In genomic region chr9:99103909-99104458, GRCh38 we compare ENCODE assay signal across 8 cellular contexts. TPM values are rescaled to one million over a fixed set of nuclear protein-coding genes. Genes with fewer than 3 reads are reported as not detected.
DNase-seq lines count a peak whose midpoint lies in the region; ATAC-seq, FAIRE-seq and TF ChIP-seq lines count a peak whose summit lies in the region.

No MANE protein-coding gene starts in this region.

- H3K36me3 ChIP-seq in gastroesophageal sphincter, result no peaks in the 10 kb centered on the region

- TF ChIP-seq POLR2A in H54 (IDR thresholded peaks at IDR 0.05; ENCODE audit: low read depth, low read length), result no peak
- TF ChIP-seq POLR2A in gastroesophageal sphincter (IDR thresholded peaks at IDR 0.05), result no peak

- peak overlapping the region; percentile 92 to 97 for H3K4me3 ChIP-seq in gastroesophageal sphincter

- no peak for ATAC-seq in activated T-cell treated with anti-CD3 and anti-CD28 coated beads, Interleukin-2, amount 50 U/mL, for 4 hours
- no peak for ATAC-seq in gastroesophageal sphincter
- ATAC-seq in GM18868 (IDR thresholded peaks at IDR 0.05; ENCODE audit: unreplicated experiment), result no peak

- H3K4me1 ChIP-seq in gastroesophageal sphincter, result peaks cover 14 to 57% (median 23%) of the 10 kb centered on the region in 3 donors

- no peaks in the 10 kb centered on the region for H3K27me3 Mint-ChIP-seq in activated T-cell treated with anti-CD3 and anti-CD28 coated beads, Interleukin-2, amount 50 U/mL, for 4 hours (ENCODE audit: low read depth)

- whole genome bisulfite sequencing in gastroesophageal sphincter (ENCODE audit: low coverage in 1 of 2), 2 donors, result 1% methylated on average over 12 to 13 of the region's 14 CpGs

- H3K9me3 Mint-ChIP-seq in activated T-cell treated with anti-CD3 and anti-CD28 coated beads, Interleukin-2, amount 50 U/mL, for 4 hours, result peaks cover 3% of the 10 kb centered on the region

- no peak for FAIRE-seq in H54 (lab: Jason Lieb, UNC)

- H3K27me3 ChIP-seq in gastroesophageal sphincter, result no peaks in the 10 kb centered on the region

- peaks cover 58% of the 10 kb centered on the region for H3K4me1 Mint-ChIP-seq in activated T-cell treated with anti-CD3 and anti-CD28 coated beads, Interleukin-2, amount 50 U/mL, for 4 hours (ENCODE audit: low read depth)

- H3K4me3 Mint-ChIP-seq in activated T-cell treated with anti-CD3 and anti-CD28 coated beads, Interleukin-2, amount 50 U/mL, for 4 hours, result peak overlapping the region; percentile 93

- no peak for TF ChIP-seq EP300 in gastroesophageal sphincter (IDR thresholded peaks at IDR 0.05)

- TF ChIP-seq CTCF in gastroesophageal sphincter (IDR thresholded peaks at IDR 0.05), result no peak

- no peaks in the 10 kb centered on the region for H3K36me3 Mint-ChIP-seq in activated T-cell treated with anti-CD3 and anti-CD28 coated beads, Interleukin-2, amount 50 U/mL, for 4 hours (ENCODE audit: insufficient read depth)

- peak overlapping the region; percentile 70 to 97 (median 92) for H3K27ac ChIP-seq in gastroesophageal sphincter

- DNase-seq in H54 (ENCODE audit: insufficient read length, low spot score) (peak; percentile 40), pons (ENCODE audit: low spot score) (peak; percentile 30), DMS53 treated with DMSO at 0.1 percent for 48 hours (lab: John Stamatoyannopoulos, UW; ENCODE audit: unreplicated experiment) (no peak), NCI-H1417 (lab: John Stamatoyannopoulos, UW) (no peak), KG1 (lab: John Stamatoyannopoulos, UW) (no peak)
- no peak for DNase-seq in activated T-cell treated with anti-CD3 and anti-CD28 coated beads, Interleukin-2, amount 50 U/mL, for 4 hours

- no peaks in the 10 kb centered on the region for H3K9me3 ChIP-seq in gastroesophageal sphincter

RNA-seq across cellular contexts. Expression of gene TGFBR1, which starts 0.9 kb away (rescaled TPM):
- 10 to 100 TPM; 14.6 to 19.6 (median 17.0) TPM for total RNA-seq in activated T-cell treated with anti-CD3 and anti-CD28 coated beads, Interleukin-2, amount 50 U/mL, for 4 hours
- total RNA-seq in gastroesophageal sphincter, result 10 to 100 TPM; 37.0 to 65.8 (median 48.8) TPM

Comparison
In these comparisons a context has a peak if more than half of its experiments do, and no peak if none do; other contexts are left out.
1. DNase-seq: peak in H54 (single experiment) and pons (single experiment); none in activated T-cell treated with anti-CD3 and anti-CD28 coated beads, Interleukin-2, amount 50 U/mL, for 4 hours (single experiment), DMS53 treated with DMSO at 0.1 percent for 48 hours (single experiment), NCI-H1417 (0 of 3) and KG1 (single experiment).